8 cellular contexts compared by ENCODE assay signal in genomic region chr19:2739602-2740313, GRCh38. TPM values are rescaled to one million over a fixed set of nuclear protein-coding genes. Genes with fewer than 3 reads are reported as not detected.
A peak's percentile ranks its signal among the peaks of the same experiment; 100 is the strongest.
DNase-seq lines count a peak whose midpoint lies in the region; ATAC-seq and TF ChIP-seq lines count a peak whose summit lies in the region.

TSS of gene SLC39A3 (minus strand) at chr19:2740017. CDS start at chr19:2737257, 2,760 bp downstream.

- H3K36me3 ChIP-seq in Loucy (ENCODE audit: insufficient read depth, low read length), result peaks cover 24% of the 10 kb centered on the region; the same call in 1 of the 2 replicates
- peaks cover 14% of the 10 kb centered on the region for H3K36me3 ChIP-seq in RWPE2 (ENCODE audit: low read depth)

- H3K4me3 ChIP-seq in Loucy (ENCODE audit: low read length, poor library complexity, severe bottlenecking) (peak within 1 kb of the TSS; percentile 100), RWPE2 (ENCODE audit: severe bottlenecking) (peak within 1 kb of the TSS; percentile 72), fibroblast of mammary gland (ENCODE audit: control insufficient read depth, low read depth, low read length) (peak within 1 kb of the TSS; percentile 86)

- no peaks in the 10 kb centered on the region for H3K9me2 ChIP-seq in Loucy (replicated peaks; ENCODE audit: low read depth, low read length)

- H3K9me3 ChIP-seq in Loucy (ENCODE audit: insufficient read depth, low read depth, low read length) (peaks cover 5% of the 10 kb centered on the region; the same call in 1 of the 2 replicates), RWPE2 (ENCODE audit: severe bottlenecking) (no peaks in the 10 kb centered on the region)

- H3K79me2 ChIP-seq in Loucy (ENCODE audit: insufficient read depth, low read length), result peaks cover 45% of the 10 kb centered on the region

- H3K4me1 ChIP-seq in Loucy (ENCODE audit: insufficient read depth, low read length, poor library complexity, severe bottlenecking) (peaks cover 17% of the 10 kb centered on the region), RWPE2 (ENCODE audit: insufficient read depth, poor library complexity, severe bottlenecking) (no peaks in the 10 kb centered on the region)

- peak; percentile 99 for ATAC-seq in RWPE2 (ENCODE audit: low read depth)
- peak; percentile 100 for ATAC-seq in activated T-helper 17 cell treated with anti-CD3 and anti-CD28 coated beads, Interleukin-2, amount 50 U/mL, for 72 hours (replicated peaks)
- ATAC-seq in naive thymus-derived CD8-positive, alpha-beta T cell, result peak; percentile 100
- peak; percentile 98 for ATAC-seq in stimulated activated naive B cell treated with anti-CD40 and anti-IgM and Interleukin-4, amounts not matched to agents 10 μg/mL and 1 μg/mL and 100 μg/mL, for 72 hours (replicated peaks)

- H2AFZ ChIP-seq in Loucy (ENCODE audit: low read length), result peak within 1 kb of the TSS; percentile 64; the same call in 1 of the 2 replicates

- H3F3A ChIP-seq in Loucy (ENCODE audit: low read depth), result peaks cover 6% of the 10 kb centered on the region

- peaks cover 42% of the 10 kb centered on the region for H4K20me1 ChIP-seq in Loucy (ENCODE audit: insufficient read depth, low read length, poor library complexity, severe bottlenecking)

- TF ChIP-seq CTCF in Loucy (conservative IDR thresholded peaks at IDR 0.05; ENCODE audit: low read length) (no peak), RWPE2 (IDR thresholded peaks at IDR 0.05; ENCODE audit: poor library complexity, severe bottlenecking) (no peak), fibroblast of mammary gland (conservative IDR thresholded peaks at IDR 0.05; ENCODE audit: control insufficient read depth, insufficient read depth, low read depth, low read length) (no peak)

- H3K36me3 Mint-ChIP-seq in activated T-helper 17 cell treated with anti-CD3 and anti-CD28 coated beads, Interleukin-2, amount 50 U/mL, for 72 hours (ENCODE audit: low read depth), result peaks cover 22% of the 10 kb centered on the region
- peaks cover 0 to 15% (median 13%) of the 10 kb centered on the region in 3 donors for H3K36me3 Mint-ChIP-seq in naive thymus-derived CD8-positive, alpha-beta T cell
- peaks cover 26 to 35% of the 10 kb centered on the region in 2 donors for H3K36me3 Mint-ChIP-seq in stimulated activated naive B cell treated with anti-CD40 and anti-IgM and Interleukin-4, amounts not matched to agents 10 μg/mL and 1 μg/mL and 100 μg/mL, for 72 hours

- H3K9ac ChIP-seq in Loucy (ENCODE audit: low read depth, low read length, poor library complexity, severe bottlenecking), result peak within 1 kb of the TSS; percentile 98

- peaks cover 5% of the 10 kb centered on the region for H3K27me3 ChIP-seq in Loucy (ENCODE audit: insufficient read depth, low read length, poor library complexity, severe bottlenecking)
- H3K27me3 ChIP-seq in RWPE2 (ENCODE audit: insufficient read depth, poor library complexity, severe bottlenecking), result no peaks in the 10 kb centered on the region

- H3K4me2 ChIP-seq in Loucy (ENCODE audit: low read depth, low read length, poor library complexity, severe bottlenecking), result peak within 1 kb of the TSS; percentile 78

- DNase-seq in EH (ENCODE audit: low read depth), result peak; percentile 98
- peak; percentile 93 for DNase-seq in H4 (ENCODE audit: low spot score)
- DNase-seq in RWPE2 (ENCODE audit: low spot score), result peak; percentile 92
- peak; percentile 98 for DNase-seq in fibroblast of mammary gland (ENCODE audit: low read depth)
- peak; percentile 96 to 100 (median 99) for DNase-seq in naive thymus-derived CD8-positive, alpha-beta T cell
- DNase-seq in stimulated activated naive B cell treated with anti-CD40 and anti-IgM and Interleukin-4, amounts not matched to agents 10 μg/mL and 1 μg/mL and 100 μg/mL, for 72 hours, result peak; percentile 99

- no peaks in the 10 kb centered on the region for H3K4me1 Mint-ChIP-seq in activated T-helper 17 cell treated with anti-CD3 and anti-CD28 coated beads, Interleukin-2, amount 50 U/mL, for 72 hours
- H3K4me1 Mint-ChIP-seq in naive thymus-derived CD8-positive, alpha-beta T cell, result peaks cover 12 to 32% (median 23%) of the 10 kb centered on the region in 4 donors
- H3K4me1 Mint-ChIP-seq in stimulated activated naive B cell treated with anti-CD40 and anti-IgM and Interleukin-4, amounts not matched to agents 10 μg/mL and 1 μg/mL and 100 μg/mL, for 72 hours, result peaks cover 16 to 42% of the 10 kb centered on the region in 2 donors

- no peaks in the 10 kb centered on the region for H3K9me3 Mint-ChIP-seq in activated T-helper 17 cell treated with anti-CD3 and anti-CD28 coated beads, Interleukin-2, amount 50 U/mL, for 72 hours
- no peaks in the 10 kb centered on the region for H3K9me3 Mint-ChIP-seq in naive thymus-derived CD8-positive, alpha-beta T cell
- H3K9me3 Mint-ChIP-seq in stimulated activated naive B cell treated with anti-CD40 and anti-IgM and Interleukin-4, amounts not matched to agents 10 μg/mL and 1 μg/mL and 100 μg/mL, for 72 hours, result no peaks in the 10 kb centered on the region

- peaks cover 6% of the 10 kb centered on the region for H3K27me3 Mint-ChIP-seq in activated T-helper 17 cell treated with anti-CD3 and anti-CD28 coated beads, Interleukin-2, amount 50 U/mL, for 72 hours
- H3K27me3 Mint-ChIP-seq in naive thymus-derived CD8-positive, alpha-beta T cell, result peaks cover 8 to 21% (median 13%) of the 10 kb centered on the region in 5 donors
- peaks cover 7 to 8% of the 10 kb centered on the region in 2 donors for H3K27me3 Mint-ChIP-seq in stimulated activated naive B cell treated with anti-CD40 and anti-IgM and Interleukin-4, amounts not matched to agents 10 μg/mL and 1 μg/mL and 100 μg/mL, for 72 hours

- peak within 1 kb of the TSS; percentile 93 for H3K4me3 Mint-ChIP-seq in activated T-helper 17 cell treated with anti-CD3 and anti-CD28 coated beads, Interleukin-2, amount 50 U/mL, for 72 hours
- H3K4me3 Mint-ChIP-seq in naive thymus-derived CD8-positive, alpha-beta T cell, result peak within 1 kb of the TSS; percentile 82 to 91 (median 87)
- peak within 1 kb of the TSS; percentile 92 for H3K4me3 Mint-ChIP-seq in stimulated activated naive B cell treated with anti-CD40 and anti-IgM and Interleukin-4, amounts not matched to agents 10 μg/mL and 1 μg/mL and 100 μg/mL, for 72 hours

- POLR2A ChIA-PET in naive thymus-derived CD8-positive, alpha-beta T cell (lab: Charles Lee), result interaction anchor here (0.6 to 2.1 kb wide), 9 partner anchors 29 to 1756 kb away, joined by 3 to 6 read pairs (median 3); partner anchors contain the start of genes GNG7, SGTA, THOP1 and ZNF555

- peak within 1 kb of the TSS; percentile 84 for H3K27ac Mint-ChIP-seq in activated T-helper 17 cell treated with anti-CD3 and anti-CD28 coated beads, Interleukin-2, amount 50 U/mL, for 72 hours
- H3K27ac Mint-ChIP-seq in naive thymus-derived CD8-positive, alpha-beta T cell, result peak within 1 kb of the TSS; percentile 34 to 88 (median 73)
- peak within 1 kb of the TSS; percentile 90 for H3K27ac Mint-ChIP-seq in stimulated activated naive B cell treated with anti-CD40 and anti-IgM and Interleukin-4, amounts not matched to agents 10 μg/mL and 1 μg/mL and 100 μg/mL, for 72 hours

- no peak within 1 kb of the TSS for H3K27ac ChIP-seq in RWPE2 (ENCODE audit: poor library complexity, severe bottlenecking)

RNA-seq across cellular contexts. Expression of gene SLC39A3, which starts in this region (rescaled TPM):
- 26.0 and 42.3 TPM in 2 replicates for total RNA-seq in H4 (2014; rRNA removed; shearing (Covaris generic))
- 10 to 100 TPM; 13.4 to 47.8 TPM for total RNA-seq in activated T-helper 17 cell treated with anti-CD3 and anti-CD28 coated beads, Interleukin-2, amount 50 U/mL, for 72 hours
- total RNA-seq in naive thymus-derived CD8-positive, alpha-beta T cell, result 10 to 100 TPM; 23.2 to 23.4 TPM
- polyA plus RNA-seq in naive thymus-derived CD8-positive, alpha-beta T cell, result 10 to 100 TPM; 41.1 to 43.8 (median 41.6) TPM
